ENCODE assay signal across 11 cellular contexts in the genomic region with DNA sequence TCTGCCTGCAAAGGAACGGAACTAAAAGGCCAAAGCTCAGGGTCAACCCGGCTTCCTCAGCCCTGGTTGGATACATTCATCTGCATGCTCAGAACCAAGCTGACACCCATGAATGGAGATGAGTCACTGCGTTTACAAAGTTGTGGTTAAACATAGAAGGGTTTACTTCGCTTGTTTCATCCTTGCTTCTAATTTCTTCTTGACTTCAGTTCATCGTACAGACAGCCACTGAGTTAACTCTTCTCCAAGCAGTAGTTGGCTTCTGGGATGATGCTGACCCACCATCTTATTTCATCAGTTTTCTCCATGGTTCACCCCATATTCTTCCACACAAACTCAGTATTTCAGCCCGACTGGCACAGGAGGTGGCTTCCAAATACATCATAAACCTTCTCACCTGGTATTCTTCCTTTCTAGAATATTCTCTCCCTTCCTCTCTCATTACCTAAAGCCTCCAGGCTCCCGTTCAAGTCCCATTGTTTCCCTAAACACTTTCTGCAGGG.
DNase-seq lines count a peak whose midpoint lies in the region; ATAC-seq and TF ChIP-seq lines count a peak whose summit lies in the region.
"Had no signal": no experiment of that assay in that cellular context is flagged by ENCODE, and none has a peak within 500 bp of the region (broad histone marks: within the 10 kb centered on the region; RNA-seq: fewer than 3 reads in every experiment).

No MANE protein-coding gene starts in this region.

- no peak overlapping the region for H3K27ac Mint-ChIP-seq in stimulated activated memory B cell treated with anti-CD40 and anti-IgM and Interleukin-4, amounts not matched to agents 10 μg/mL and 1 μg/mL and 100 μg/mL, for 72 hours
- H3K27ac Mint-ChIP-seq: H9 had no signal

- no peak for DNase-seq in RWPE2 (ENCODE audit: low spot score)
- peak; percentile 8 for DNase-seq in fibroblast of pulmonary artery (ENCODE audit: low read depth)
- DNase-seq in DMS 273 treated with DMSO at 0.1 percent for 48 hours (lab: John Stamatoyannopoulos, UW) = no peak
- no peak for DNase-seq in NCI-H146 (lab: John Stamatoyannopoulos, UW)
- DNase-seq in activated CD4-positive, alpha-beta T cell treated with anti-CD3 and anti-CD28 coated beads for 4 hours = no peak
- no peak for DNase-seq in mesenteric fat pad (ENCODE audit: low spot score)
- DNase-seq: colonic mucosa, H9 had no signal

- peak; percentile 46 for ATAC-seq in HG03342 (IDR thresholded peaks at IDR 0.05; ENCODE audit: unreplicated experiment)
- peak; percentile 92 for ATAC-seq in RWPE2 (ENCODE audit: low read depth)
- peak; percentile 49 for ATAC-seq in stimulated activated memory B cell treated with anti-CD40 and anti-IgM and Interleukin-4, amounts not matched to agents 10 μg/mL and 1 μg/mL and 100 μg/mL, for 72 hours

- H3K27me3 Mint-ChIP-seq in stimulated activated memory B cell treated with anti-CD40 and anti-IgM and Interleukin-4, amounts not matched to agents 10 μg/mL and 1 μg/mL and 100 μg/mL, for 72 hours = peaks cover 41% of the 10 kb centered on the region

- no peaks in the 10 kb centered on the region for H3K36me3 ChIP-seq in RWPE2 (ENCODE audit: low read depth)
- H3K36me3 ChIP-seq: colonic mucosa had no signal

- H3K27me3 ChIP-seq in RWPE2 (ENCODE audit: insufficient read depth, poor library complexity, severe bottlenecking) = no peaks in the 10 kb centered on the region
- H3K27me3 ChIP-seq: colonic mucosa, stomach had no signal

- H3K9me3 Mint-ChIP-seq in stimulated activated memory B cell treated with anti-CD40 and anti-IgM and Interleukin-4, amounts not matched to agents 10 μg/mL and 1 μg/mL and 100 μg/mL, for 72 hours = no peaks in the 10 kb centered on the region

- H3K27ac ChIP-seq in RWPE2 (ENCODE audit: poor library complexity, severe bottlenecking) = no peak overlapping the region
- H3K27ac ChIP-seq: colonic mucosa, stomach had no signal

- no peaks in the 10 kb centered on the region for H3K36me3 Mint-ChIP-seq in stimulated activated memory B cell treated with anti-CD40 and anti-IgM and Interleukin-4, amounts not matched to agents 10 μg/mL and 1 μg/mL and 100 μg/mL, for 72 hours

- H3K9me3 ChIP-seq in RWPE2 (ENCODE audit: severe bottlenecking) = no peaks in the 10 kb centered on the region
- H3K9me3 ChIP-seq: colonic mucosa, stomach had no signal

- no peak overlapping the region for H3K4me3 Mint-ChIP-seq in stimulated activated memory B cell treated with anti-CD40 and anti-IgM and Interleukin-4, amounts not matched to agents 10 μg/mL and 1 μg/mL and 100 μg/mL, for 72 hours
- H3K4me3 Mint-ChIP-seq: H9 had no signal

- H3K4me1 Mint-ChIP-seq in stimulated activated memory B cell treated with anti-CD40 and anti-IgM and Interleukin-4, amounts not matched to agents 10 μg/mL and 1 μg/mL and 100 μg/mL, for 72 hours = no peaks in the 10 kb centered on the region

- TF ChIP-seq CTCF in RWPE2 (IDR thresholded peaks at IDR 0.05; ENCODE audit: poor library complexity, severe bottlenecking) (no peak), fibroblast of pulmonary artery (IDR thresholded peaks at IDR 0.05; ENCODE audit: low read length, missing control alignments) (no peak)

- no peaks in the 10 kb centered on the region for H3K4me1 ChIP-seq in RWPE2 (ENCODE audit: insufficient read depth, poor library complexity, severe bottlenecking)
- H3K4me1 ChIP-seq: colonic mucosa, stomach had no signal

- no peak overlapping the region for H3K4me3 ChIP-seq in RWPE2 (ENCODE audit: severe bottlenecking)
- H3K4me3 ChIP-seq in fibroblast of pulmonary artery (replicated peaks; ENCODE audit: low read depth, low read length) = no peak overlapping the region
- H3K4me3 ChIP-seq: colonic mucosa, stomach had no signal
